ENCODE assay signal across 1 cellular context in the genomic region with DNA sequence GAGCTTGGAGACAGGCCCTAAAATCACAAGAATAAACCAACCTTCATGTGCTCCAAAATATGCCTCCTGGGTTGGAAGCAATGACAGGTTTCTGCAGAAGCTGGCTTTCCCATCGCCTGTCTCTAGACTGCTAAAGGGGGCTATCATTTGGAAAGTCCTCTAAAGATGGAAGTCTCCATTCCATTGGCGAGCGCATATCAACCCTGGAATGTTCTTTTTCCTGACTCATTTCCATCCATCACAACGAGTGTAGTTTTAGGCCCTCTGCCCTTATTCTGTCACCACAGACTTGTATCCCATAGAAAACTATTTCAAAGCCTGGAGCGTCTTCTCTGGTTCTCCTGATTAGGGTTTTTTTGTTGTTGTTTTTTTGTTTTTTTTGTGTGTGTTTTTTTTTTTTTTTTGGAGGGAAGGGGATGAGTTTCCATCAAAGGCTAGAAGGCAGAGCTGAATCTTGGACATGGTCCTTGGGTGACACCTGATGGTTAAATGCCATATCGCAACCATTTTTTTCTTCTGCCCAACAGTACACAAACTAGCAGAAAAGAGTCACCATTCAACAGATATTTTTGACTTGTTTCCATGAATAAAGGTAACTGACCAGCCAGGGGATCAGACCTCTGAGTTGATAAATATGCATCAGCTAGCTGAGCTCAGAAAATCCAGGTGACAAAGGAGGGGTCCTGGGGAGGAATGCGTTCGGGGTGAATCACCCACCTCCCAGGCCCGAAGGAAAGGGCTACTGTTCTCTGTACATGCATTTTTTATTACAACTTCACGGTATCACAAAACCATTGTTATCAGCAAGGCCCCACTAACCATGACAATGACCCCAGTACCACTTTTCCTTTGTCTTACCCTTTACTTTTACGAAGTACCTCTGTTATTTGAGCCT.
A peak's percentile ranks its signal among the peaks of the same experiment; 100 is the strongest.
TF ChIP-seq lines count a peak whose summit lies in the region.

No MANE protein-coding gene starts in this region.

TF ChIP-seq in K562, 482 proteins besides CTCF, POLR2A, EP300 and RAD21 (continued from another document):
- TF ChIP-seq, protein P1, sequence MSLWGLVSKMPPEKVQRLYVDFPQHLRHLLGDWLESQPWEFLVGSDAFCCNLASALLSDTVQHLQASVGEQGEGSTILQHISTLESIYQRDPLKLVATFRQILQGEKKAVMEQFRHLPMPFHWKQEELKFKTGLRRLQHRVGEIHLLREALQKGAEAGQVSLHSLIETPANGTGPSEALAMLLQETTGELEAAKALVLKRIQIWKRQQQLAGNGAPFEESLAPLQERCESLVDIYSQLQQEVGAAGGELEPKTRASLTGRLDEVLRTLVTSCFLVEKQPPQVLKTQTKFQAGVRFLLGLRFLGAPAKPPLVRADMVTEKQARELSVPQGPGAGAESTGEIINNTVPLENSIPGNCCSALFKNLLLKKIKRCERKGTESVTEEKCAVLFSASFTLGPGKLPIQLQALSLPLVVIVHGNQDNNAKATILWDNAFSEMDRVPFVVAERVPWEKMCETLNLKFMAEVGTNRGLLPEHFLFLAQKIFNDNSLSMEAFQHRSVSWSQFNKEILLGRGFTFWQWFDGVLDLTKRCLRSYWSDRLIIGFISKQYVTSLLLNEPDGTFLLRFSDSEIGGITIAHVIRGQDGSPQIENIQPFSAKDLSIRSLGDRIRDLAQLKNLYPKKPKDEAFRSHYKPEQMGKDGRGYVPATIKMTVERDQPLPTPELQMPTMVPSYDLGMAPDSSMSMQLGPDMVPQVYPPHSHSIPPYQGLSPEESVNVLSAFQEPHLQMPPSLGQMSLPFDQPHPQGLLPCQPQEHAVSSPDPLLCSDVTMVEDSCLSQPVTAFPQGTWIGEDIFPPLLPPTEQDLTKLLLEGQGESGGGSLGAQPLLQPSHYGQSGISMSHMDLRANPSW (CRISPR knock-in tag; IDR thresholded peaks at IDR 0.05) = no peak
- peak; percentile 48; the same call in 1 of the 2 replicates for TF ChIP-seq SMC3 (conservative IDR thresholded peaks at IDR 0.05; ENCODE audit: insufficient read depth, low read depth, low read length)
- no peak for TF ChIP-seq BRD4 (IDR thresholded peaks at IDR 0.05)
- no peak for TF ChIP-seq NCOA6 (IDR thresholded peaks at IDR 0.05)
- no peak for TF ChIP-seq CBX8 (IDR thresholded peaks at IDR 0.05; ENCODE audit: borderline replicate concordance, extremely low read depth, low read depth, low read length, poor library complexity, severe bottlenecking)
- TF ChIP-seq ARID2 (IDR thresholded peaks at IDR 0.05) = no peak
- TF ChIP-seq ZC3H11A (IDR thresholded peaks at IDR 0.05; ENCODE audit: low read depth, low read length) = no peak
- TF ChIP-seq ZNF780A (CRISPR knock-in tag; IDR thresholded peaks at IDR 0.05) = no peak
- TF ChIP-seq, protein P2, sequence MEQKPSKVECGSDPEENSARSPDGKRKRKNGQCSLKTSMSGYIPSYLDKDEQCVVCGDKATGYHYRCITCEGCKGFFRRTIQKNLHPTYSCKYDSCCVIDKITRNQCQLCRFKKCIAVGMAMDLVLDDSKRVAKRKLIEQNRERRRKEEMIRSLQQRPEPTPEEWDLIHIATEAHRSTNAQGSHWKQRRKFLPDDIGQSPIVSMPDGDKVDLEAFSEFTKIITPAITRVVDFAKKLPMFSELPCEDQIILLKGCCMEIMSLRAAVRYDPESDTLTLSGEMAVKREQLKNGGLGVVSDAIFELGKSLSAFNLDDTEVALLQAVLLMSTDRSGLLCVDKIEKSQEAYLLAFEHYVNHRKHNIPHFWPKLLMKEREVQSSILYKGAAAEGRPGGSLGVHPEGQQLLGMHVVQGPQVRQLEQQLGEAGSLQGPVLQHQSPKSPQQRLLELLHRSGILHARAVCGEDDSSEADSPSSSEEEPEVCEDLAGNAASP (IDR thresholded peaks at IDR 0.05) = no peak
- TF ChIP-seq ZNF282 (CRISPR knock-in tag; IDR thresholded peaks at IDR 0.05) = no peak
- no peak for TF ChIP-seq RNF2 (IDR thresholded peaks at IDR 0.05)
- no peak for TF ChIP-seq SUPT5H (IDR thresholded peaks at IDR 0.05)
